ENCODE assay signal across 24 cellular contexts in the genomic region with DNA sequence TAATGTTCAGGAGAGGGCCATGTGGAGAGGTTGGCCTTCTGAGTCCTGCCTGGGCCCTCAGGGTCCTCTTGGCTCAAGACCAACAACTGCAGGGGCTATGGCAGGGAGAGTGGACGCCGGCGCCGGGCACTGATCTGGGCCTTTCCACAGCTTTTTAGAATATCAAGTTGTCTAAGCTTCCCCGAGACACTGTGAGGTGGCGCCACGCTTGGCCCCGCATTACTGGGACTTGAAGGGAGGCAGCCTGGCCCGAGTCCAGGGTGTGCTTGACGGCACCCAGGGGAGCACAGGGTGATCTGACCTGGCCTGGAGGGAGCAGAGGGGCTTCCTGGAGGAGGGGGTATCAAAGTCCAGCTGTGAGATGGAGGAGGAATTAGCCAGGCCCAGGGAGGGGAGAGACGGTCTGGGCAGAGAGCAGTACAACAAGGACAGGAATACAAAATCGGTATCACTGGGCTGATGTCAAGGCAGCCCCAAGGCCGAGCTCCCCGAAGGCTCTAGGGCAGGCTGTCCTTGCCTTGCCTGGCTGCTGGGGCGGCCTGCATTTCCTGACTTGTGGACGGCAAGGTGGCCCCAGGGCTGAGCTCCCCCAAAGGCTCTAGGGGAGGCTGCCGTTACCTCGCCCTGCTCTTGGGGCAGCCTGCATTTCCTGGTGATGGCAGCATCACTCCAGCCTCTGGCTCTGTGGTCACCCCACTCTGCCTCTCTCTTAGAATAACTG. TPM values are rescaled to one million over a fixed set of nuclear protein-coding genes. Genes with fewer than 3 reads are reported as not detected.
"Had no signal": no experiment of that assay in that cellular context is flagged by ENCODE, and none has a peak within 500 bp of the region (broad histone marks: within the 10 kb centered on the region; RNA-seq: fewer than 3 reads in every experiment).

No MANE protein-coding gene starts in this region.

- H3K4me1 ChIP-seq: breast epithelium, colonic mucosa, pancreas, thyroid gland had no signal

- H3K36me3 ChIP-seq: breast epithelium, colonic mucosa, neutrophil, pancreas, thyroid gland had no signal

- FAIRE-seq: pancreas had no signal

- H3K9me3 Mint-ChIP-seq: activated naive CD8-positive, alpha-beta T cell treated with anti-CD3 and anti-CD28 coated beads, Interleukin-2, amount 10 ng/mL, durations not matched to agents 7 days and 5 days; effector memory CD8-positive, alpha-beta T cell; immature natural killer cell; naive thymus-derived CD4-positive, alpha-beta T cell; T-helper 1 cell treated with Interleukin-12 subunit alpha and Interleukin-12 subunit beta and Interleukin-4 antibody, amounts not matched to agents 30 μg/mL and 1 μg/mL, for 36 hours had no signal

- H3K4me3 ChIP-seq: breast epithelium, colonic mucosa, dorsolateral prefrontal cortex, lung, pancreas, smooth muscle cell, thyroid gland had no signal

- DNase-seq: activated CD4-positive, alpha-beta T cell treated with anti-CD3 and anti-CD28 coated beads for 4 hours; activated CD4-positive, alpha-beta T cell treated with anti-CD3 and anti-CD28 coated beads, Interleukin-2, amount 50 U/mL, for 48 hours; activated CD4-positive, CD25-positive, alpha-beta regulatory T cell; activated naive CD4-positive, alpha-beta T cell treated with Interleukin-2 at 50 U/mL for 16 hours; activated naive CD8-positive, alpha-beta T cell treated with anti-CD3 and anti-CD28 coated beads, Interleukin-2, amount 10 ng/mL, durations not matched to agents 7 days and 5 days; activated T-cell treated with anti-CD3 and anti-CD28 coated beads, Interleukin-2, amount 50 U/mL, for 48 hours; amniotic stem cell; colonic mucosa; dorsolateral prefrontal cortex; effector memory CD8-positive, alpha-beta T cell; immature natural killer cell; naive thymus-derived CD4-positive, alpha-beta T cell; stimulated activated CD4-positive, alpha-beta T cell treated with anti-CD3 and anti-CD28 coated beads, Interleukin-2, amount 100 ng/mL, for 48 hours; stimulated activated CD8-positive, alpha-beta memory T cell treated with anti-CD3 and anti-CD28 coated beads, Interleukin-4, amount 100 ng/mL, for 48 hours; stimulated activated naive CD8-positive, alpha-beta T cell treated with anti-CD3 and anti-CD28 coated beads, Interleukin-15, Interleukin-2, amounts not matched to agents 100 U/mL and 50 U/mL, for 24 hours; thyroid gland had no signal

- H3K4me3 Mint-ChIP-seq: activated naive CD8-positive, alpha-beta T cell treated with anti-CD3 and anti-CD28 coated beads, Interleukin-2, amount 10 ng/mL, durations not matched to agents 7 days and 5 days; effector memory CD8-positive, alpha-beta T cell; immature natural killer cell; naive thymus-derived CD4-positive, alpha-beta T cell; T-helper 1 cell treated with Interleukin-12 subunit alpha and Interleukin-12 subunit beta and Interleukin-4 antibody, amounts not matched to agents 30 μg/mL and 1 μg/mL, for 36 hours had no signal

- H3K4me1 Mint-ChIP-seq: activated naive CD8-positive, alpha-beta T cell treated with anti-CD3 and anti-CD28 coated beads, Interleukin-2, amount 10 ng/mL, durations not matched to agents 7 days and 5 days; immature natural killer cell; naive thymus-derived CD4-positive, alpha-beta T cell had no signal

- H3K27ac ChIP-seq: breast epithelium, colonic mucosa, neutrophil, pancreas, thyroid gland had no signal

- H3K4me2 ChIP-seq: smooth muscle cell had no signal

- H3K27ac Mint-ChIP-seq: activated naive CD8-positive, alpha-beta T cell treated with anti-CD3 and anti-CD28 coated beads, Interleukin-2, amount 10 ng/mL, durations not matched to agents 7 days and 5 days; immature natural killer cell; T-helper 1 cell treated with Interleukin-12 subunit alpha and Interleukin-12 subunit beta and Interleukin-4 antibody, amounts not matched to agents 30 μg/mL and 1 μg/mL, for 36 hours had no signal

- H3K36me3 Mint-ChIP-seq: activated naive CD8-positive, alpha-beta T cell treated with anti-CD3 and anti-CD28 coated beads, Interleukin-2, amount 10 ng/mL, durations not matched to agents 7 days and 5 days; immature natural killer cell had no signal

- ATAC-seq: effector memory CD8-positive, alpha-beta T cell; left lobe of liver; naive thymus-derived CD4-positive, alpha-beta T cell; pancreas; sciatic nerve; stimulated activated naive CD8-positive, alpha-beta T cell treated with anti-CD3 and anti-CD28 coated beads, Interleukin-15, Interleukin-2, amounts not matched to agents 100 U/mL and 50 U/mL, for 24 hours had no signal

- H3K27me3 Mint-ChIP-seq: activated naive CD8-positive, alpha-beta T cell treated with anti-CD3 and anti-CD28 coated beads, Interleukin-2, amount 10 ng/mL, durations not matched to agents 7 days and 5 days had no signal

- H3K27me3 ChIP-seq: breast epithelium, colonic mucosa, dorsolateral prefrontal cortex, pancreas, thyroid gland had no signal

- H3K9me3 ChIP-seq: breast epithelium, colonic mucosa, neutrophil, pancreas, thyroid gland had no signal

RNA-seq across cellular contexts. Expression of gene ABLIM2, which starts 28.1 kb away (rescaled TPM):
- total RNA-seq: smooth muscle cell had no signal
